In genomic region chr14:103316723-103317122, GRCh38 we compare ENCODE assay signal across 18 cellular contexts. TPM values are rescaled to one million over a fixed set of nuclear protein-coding genes. Genes with fewer than 3 reads are reported as not detected.
DNase-seq lines count a peak whose midpoint lies in the region; ATAC-seq, FAIRE-seq and TF ChIP-seq lines count a peak whose summit lies in the region.
"Had no signal": no experiment of that assay in that cellular context is flagged by ENCODE, and none has a peak within 500 bp of the region (broad histone marks: within the 10 kb centered on the region; RNA-seq: fewer than 3 reads in every experiment).

No MANE protein-coding gene starts in this region.

- no peak overlapping the region for H4K91ac ChIP-seq in H1 (replicated peaks; ENCODE audit: insufficient read length, low read length)

- no peak overlapping the region for H3K56ac ChIP-seq in H1 (replicated peaks; ENCODE audit: insufficient read length, low read depth, low read length)

- peak overlapping the region; percentile 35; the same call in 1 of the 2 replicates for H2BK20ac ChIP-seq in H1 (ENCODE audit: low read length)

- H3K4me2 ChIP-seq in H1 (ENCODE audit: insufficient read depth in 1 of 2, low read depth in 2 of 2, low read length in 2 of 2) = 0 out of 4 replicates have a peak overlapping the region, but pooled peaks of 1 of the 2 experiments have one; percentile 14
- H3K4me2 ChIP-seq in neural progenitor cell = no peak overlapping the region
- H3K4me2 ChIP-seq: PC-9 had no signal

- 84% methylated on average over 16 of the region's 16 CpGs; no CpG with 5 or more reads in 1 of the 2 experiments for WGBS in H1 (ENCODE audit: extremely low coverage in 1 of 2, insufficient coverage in 1 of 2, insufficient read length in 1 of 2, insufficient replicate concordance in 2 of 2, low coverage in 1 of 2, low lambda C conversion rate in 2 of 2, missing lambda C conversion rate in 1 of 2), 2 experiments

- no peaks in the 10 kb centered on the region for H3K9me3 Mint-ChIP-seq in neural progenitor cell
- no peaks in the 10 kb centered on the region for H3K9me3 Mint-ChIP-seq in activated CD8-positive, alpha-beta T cell treated with anti-CD3 and anti-CD28 coated beads for 36 hours
- no peaks in the 10 kb centered on the region for H3K9me3 Mint-ChIP-seq in T-helper 2 cell treated with Interferon-gamma antibody and Interleukin-4, amounts not matched to agents 5 μg/mL and 100 μg/mL, for 36 hours
- H3K9me3 Mint-ChIP-seq: CD8-positive, alpha-beta memory T cell had no signal

- no peak for TF ChIP-seq RAD21 in H1 (IDR thresholded peaks at IDR 0.05 in 1 of 2, conservative IDR thresholded peaks at IDR 0.05 in 1 of 2; ENCODE audit: low read depth in 2 of 2, low read length in 2 of 2)

- H2AFZ ChIP-seq in H1 (ENCODE audit: low read length) (0 out of 2 replicates have a peak overlapping the region, but pooled peaks have one; percentile 88), neural progenitor cell (replicated peaks) (peak overlapping the region; percentile 68)
- H2AFZ ChIP-seq: PC-9 had no signal

- H4K20me1 ChIP-seq in H1 (replicated peaks in 1 of 2; ENCODE audit: control insufficient read depth in 1 of 2, insufficient read depth in 2 of 2, low read length in 2 of 2) (no peaks in the 10 kb centered on the region), neural progenitor cell (ENCODE audit: low read depth) (no peaks in the 10 kb centered on the region)

- H3K27ac Mint-ChIP-seq in neural progenitor cell = no peak overlapping the region
- no peak overlapping the region for H3K27ac Mint-ChIP-seq in activated CD8-positive, alpha-beta T cell treated with anti-CD3 and anti-CD28 coated beads for 36 hours
- no peak overlapping the region for H3K27ac Mint-ChIP-seq in T-helper 2 cell treated with Interferon-gamma antibody and Interleukin-4, amounts not matched to agents 5 μg/mL and 100 μg/mL, for 36 hours

- H3K4me1 Mint-ChIP-seq in neural progenitor cell = peaks cover 5% of the 10 kb centered on the region
- no peaks in the 10 kb centered on the region for H3K4me1 Mint-ChIP-seq in activated CD8-positive, alpha-beta T cell treated with anti-CD3 and anti-CD28 coated beads for 36 hours (ENCODE audit: low read depth)
- H3K4me1 Mint-ChIP-seq in T-helper 2 cell treated with Interferon-gamma antibody and Interleukin-4, amounts not matched to agents 5 μg/mL and 100 μg/mL, for 36 hours (ENCODE audit: low read depth) = peaks cover 2% of the 10 kb centered on the region
- H3K4me1 Mint-ChIP-seq: CD8-positive, alpha-beta memory T cell had no signal

- intact Hi-C loops in activated CD8-positive, alpha-beta T cell treated with anti-CD3 and anti-CD28 coated beads for 36 hours (cut with micrococcal nuclease) = no loop called here

- H3F3A ChIP-seq in neural progenitor cell (ENCODE audit: low read depth) = no peaks in the 10 kb centered on the region

- CTCF ChIA-PET in H1 (lab: Charles Lee; ENCODE audit: partially characterized antibody) = interaction anchor here (1.1 kb wide), 1 partner anchor 25 kb away, joined by 4 read pairs; no protein-coding TSS in a partner anchor
- CTCF ChIA-PET in activated CD8-positive, alpha-beta T cell treated with anti-CD3 and anti-CD28 coated beads for 36 hours (lab: Charles Lee) = no interaction called here

- no peak overlapping the region for H3K23ac ChIP-seq in H1 (ENCODE audit: insufficient read length)

- H2AK5ac ChIP-seq in H1 (ENCODE audit: low read depth, low read length) = no peak overlapping the region

- TF ChIP-seq EP300 in H1 (IDR thresholded peaks at IDR 0.05; ENCODE audit: borderline replicate concordance in 1 of 2, low read depth in 2 of 2, low read length in 2 of 2) = no peak

- H3K18ac ChIP-seq in H1 (ENCODE audit: extremely low read depth, low read length) = no peak overlapping the region

- H3K79me1 ChIP-seq in H1 (ENCODE audit: low read depth, low read length) = no peaks in the 10 kb centered on the region

- H3K79me2 ChIP-seq in H1 (ENCODE audit: control insufficient read depth in 1 of 2, insufficient read depth in 2 of 2, low read length in 2 of 2) (no peaks in the 10 kb centered on the region), neural progenitor cell (ENCODE audit: low read depth) (no peaks in the 10 kb centered on the region)

- no peak for ATAC-seq in activated CD8-positive, alpha-beta T cell treated with anti-CD3 and anti-CD28 coated beads for 36 hours

- TF ChIP-seq CTCF in HL-60 (IDR thresholded peaks at IDR 0.05; ENCODE audit: insufficient read depth, low read length) (no peak), H1 (IDR thresholded peaks at IDR 0.05; ENCODE audit: control extremely low read depth in 1 of 3, insufficient read depth in 1 of 3, low read depth in 1 of 3, low read length in 3 of 3) (no peak), neural progenitor cell (IDR thresholded peaks at IDR 0.05) (no peak)
- no peak for TF ChIP-seq CTCF in activated CD8-positive, alpha-beta T cell treated with anti-CD3 and anti-CD28 coated beads for 36 hours (IDR thresholded peaks at IDR 0.05)

- no peak overlapping the region for H4K5ac ChIP-seq in H1 (ENCODE audit: insufficient read length, low read depth, low read length)

- H4K8ac ChIP-seq in H1 (ENCODE audit: extremely low read depth, insufficient read depth, low read length) = no peak overlapping the region

- H3K27me3 Mint-ChIP-seq in neural progenitor cell (ENCODE audit: insufficient read depth, low read depth) = peaks cover 4% of the 10 kb centered on the region
- H3K27me3 Mint-ChIP-seq in activated CD8-positive, alpha-beta T cell treated with anti-CD3 and anti-CD28 coated beads for 36 hours = peaks cover 8% of the 10 kb centered on the region
- peaks cover 13% of the 10 kb centered on the region for H3K27me3 Mint-ChIP-seq in T-helper 2 cell treated with Interferon-gamma antibody and Interleukin-4, amounts not matched to agents 5 μg/mL and 100 μg/mL, for 36 hours (ENCODE audit: low read depth)

- peak overlapping the region; percentile 67; the same call in 1 of the 2 replicates for H2BK5ac ChIP-seq in H1 (ENCODE audit: low read depth, low read length)

- H3K14ac ChIP-seq in H1 (ENCODE audit: insufficient read length) = no peak overlapping the region

- H3K4me1 ChIP-seq in H1 (replicated peaks in 1 of 4; ENCODE audit: control insufficient read depth in 3 of 4, insufficient read depth in 4 of 4, low read length in 3 of 4) = peaks cover 4 to 17% (median 7%) of the 10 kb centered on the region in 4 experiments
- peaks cover 5% of the 10 kb centered on the region for H3K4me1 ChIP-seq in neural progenitor cell
- H3K4me1 ChIP-seq: HAP-1 had no signal

- no peak for FAIRE-seq in H1 (lab: Jason Lieb, UNC)
- FAIRE-seq: GM12892, GM18507 had no signal

- no peaks in the 10 kb centered on the region for H3K23me2 ChIP-seq in H1 (ENCODE audit: low read depth, low read length)

- TF ChIP-seq POLR2A in H1 (IDR thresholded peaks at IDR 0.05; ENCODE audit: control extremely low read depth in 1 of 2, low read depth in 2 of 2, low read length in 2 of 2) = no peak

- no peak overlapping the region for H3K4ac ChIP-seq in H1 (replicated peaks; ENCODE audit: insufficient read length, low read depth, low read length)

- H3K9ac ChIP-seq in H1 (replicated peaks in 1 of 4; ENCODE audit: extremely low read depth in 1 of 4, low read depth in 3 of 4, low read length in 3 of 4) (no peak overlapping the region), neural progenitor cell (no peak overlapping the region)

- H2BK12ac ChIP-seq in H1 (ENCODE audit: low read depth, low read length) = peak overlapping the region; percentile 68; the same call in 1 of the 2 replicates

- H3K9me3 ChIP-seq in H1 (ENCODE audit: insufficient read depth in 2 of 2, low read depth in 1 of 2, low read length in 1 of 2) (no peaks in the 10 kb centered on the region), neural progenitor cell (ENCODE audit: low read depth) (no peaks in the 10 kb centered on the region)
- H3K9me3 ChIP-seq: HAP-1 had no signal

- peak; percentile 59 for DNase-seq in CMK (ENCODE audit: low read depth)
- no peak for DNase-seq in HL-60 (ENCODE audit: low read depth in 1 of 2, low spot score in 1 of 2)
- DNase-seq in H1 (ENCODE audit: low read depth in 1 of 2, low spot score in 2 of 2) = peak in 1 of 2 experiments; percentile 64
- DNase-seq in neural progenitor cell (ENCODE audit: low spot score) = no peak
- DNase-seq in NCI-H524 treated with DMSO at 0.1 percent for 48 hours (lab: John Stamatoyannopoulos, UW) = no peak
- DNase-seq in activated CD8-positive, alpha-beta T cell treated with anti-CD3 and anti-CD28 coated beads for 36 hours = no peak
- DNase-seq in T-helper 2 cell treated with Interferon-gamma antibody and Interleukin-4, amounts not matched to agents 5 μg/mL and 100 μg/mL, for 36 hours (ENCODE audit: low spot score) = no peak
- DNase-seq in T-helper 2 cell = no peak
- DNase-seq: C1 segment of cervical spinal cord; CD8-positive, alpha-beta memory T cell; DMS79; NCI-H1105 treated with DMSO at 0.1 percent for 48 hours; NCI-H1694 treated with DMSO at 0.1 percent for 48 hours; NCI-H82; PC-9 had no signal

- no peak overlapping the region; the same call in 1 of the 2 replicates for H2BK15ac ChIP-seq in H1 (ENCODE audit: low read length)

- POLR2A ChIA-PET in H1 (lab: Charles Lee; ENCODE audit: partially characterized antibody) = interaction anchor here (0.6 to 15.8 kb wide), 5 partner anchors 10 to 227 kb away, joined by 3 to 229 read pairs (median 4); partner anchors contain the start of gene EIF5
- POLR2A ChIA-PET in activated CD8-positive, alpha-beta T cell treated with anti-CD3 and anti-CD28 coated beads for 36 hours (lab: Charles Lee) = no interaction called here

- H3K27ac ChIP-seq in HL-60 (replicated peaks) (peak overlapping the region; percentile 85), H1 (ENCODE audit: low read depth, low read length) (no peak overlapping the region), neural progenitor cell (no peak overlapping the region)
- H3K27ac ChIP-seq: PC-9 had no signal

- H3K27me3 ChIP-seq in HL-60 (ENCODE audit: insufficient read depth, poor library complexity, severe bottlenecking) (no peaks in the 10 kb centered on the region), H1 (replicated peaks in 1 of 4; ENCODE audit: control insufficient read depth in 3 of 4, extremely low read depth in 1 of 4, insufficient read depth in 3 of 4, low read length in 3 of 4) (no peaks in the 10 kb centered on the region), neural progenitor cell (no peaks in the 10 kb centered on the region)

- H3K36me3 ChIP-seq in H1 (ENCODE audit: control insufficient read depth in 2 of 4, insufficient read depth in 4 of 4, low read length in 3 of 4) = no peaks in the 10 kb centered on the region
- no peaks in the 10 kb centered on the region for H3K36me3 ChIP-seq in neural progenitor cell
- H3K36me3 ChIP-seq: HAP-1 had no signal

- no peak overlapping the region for H3K4me3 Mint-ChIP-seq in neural progenitor cell
- H3K4me3 Mint-ChIP-seq in activated CD8-positive, alpha-beta T cell treated with anti-CD3 and anti-CD28 coated beads for 36 hours = no peak overlapping the region
- no peak overlapping the region for H3K4me3 Mint-ChIP-seq in T-helper 2 cell treated with Interferon-gamma antibody and Interleukin-4, amounts not matched to agents 5 μg/mL and 100 μg/mL, for 36 hours
- H3K4me3 Mint-ChIP-seq: CD8-positive, alpha-beta memory T cell had no signal

- H2BK120ac ChIP-seq in H1 (replicated peaks; ENCODE audit: low read depth, low read length) = no peak overlapping the region

- H3K4me3 ChIP-seq in HL-60 (replicated peaks; ENCODE audit: insufficient read depth, low read length) (no peak overlapping the region), H1 (ENCODE audit: extremely low read depth in 1 of 4, insufficient read depth in 2 of 4, low read depth in 3 of 4, low read length in 4 of 4) (no peak overlapping the region; a peak in 1 of 8 replicates), neural progenitor cell (no peak overlapping the region)
- H3K4me3 ChIP-seq: HAP-1, PC-9 had no signal

- H3K36me3 Mint-ChIP-seq in neural progenitor cell = no peaks in the 10 kb centered on the region
- no peaks in the 10 kb centered on the region for H3K36me3 Mint-ChIP-seq in activated CD8-positive, alpha-beta T cell treated with anti-CD3 and anti-CD28 coated beads for 36 hours (ENCODE audit: low read depth)
- no peaks in the 10 kb centered on the region for H3K36me3 Mint-ChIP-seq in T-helper 2 cell treated with Interferon-gamma antibody and Interleukin-4, amounts not matched to agents 5 μg/mL and 100 μg/mL, for 36 hours (ENCODE audit: low read depth)
- H3K36me3 Mint-ChIP-seq: CD8-positive, alpha-beta memory T cell had no signal

RNA-seq across cellular contexts. Expression of gene EIF5, which starts 17.3 kb away (rescaled TPM):
- 323 and 328 TPM in 2 replicates for total RNA-seq in H1 (2021; fragmentation: NEBNext Ultra II Directional; extraction: Animal tissue kit (Norgen Biotek cat#: 25700))
- 179 and 184 TPM in 2 replicates for polyA plus RNA-seq in H1 (2011; rRNA removed)
- 254 TPM for polyA plus RNA-seq in H1 (2011; cell fraction: cytosol; rRNA removed)
- polyA plus RNA-seq in H1 (2011; cell fraction: nucleus; rRNA removed) = 169 TPM
- 243 to 415 TPM (median 345 TPM) in 4 replicates for polyA plus RNA-seq in H1 (2012, experiment 1 of 2)
- polyA plus RNA-seq in H1 (2012, experiment 2 of 2) = 24.0 TPM
- polyA plus RNA-seq in H1 (2013, experiment 1 of 2) = 314 TPM
- 325 TPM for polyA plus RNA-seq in H1 (2013, experiment 2 of 2)
- polyA minus RNA-seq in H1 (2011; rRNA and poly(A)+ RNA removed) = 277 and 334 TPM in 2 replicates
- 213 TPM for polyA minus RNA-seq in H1 (2011; cell fraction: cytosol; rRNA and poly(A)+ RNA removed)
- 361 TPM for polyA minus RNA-seq in H1 (2011; cell fraction: nucleus; rRNA and poly(A)+ RNA removed)
- total RNA-seq in neural progenitor cell (ENCODE audit: low replicate concordance) = 216 and 257 TPM in 2 replicates
- 100 to 1,000 TPM; 202 to 207 TPM for total RNA-seq in activated CD8-positive, alpha-beta T cell treated with anti-CD3 and anti-CD28 coated beads for 36 hours
